ENCODE assay signal across 1 cellular context in the genomic region with DNA sequence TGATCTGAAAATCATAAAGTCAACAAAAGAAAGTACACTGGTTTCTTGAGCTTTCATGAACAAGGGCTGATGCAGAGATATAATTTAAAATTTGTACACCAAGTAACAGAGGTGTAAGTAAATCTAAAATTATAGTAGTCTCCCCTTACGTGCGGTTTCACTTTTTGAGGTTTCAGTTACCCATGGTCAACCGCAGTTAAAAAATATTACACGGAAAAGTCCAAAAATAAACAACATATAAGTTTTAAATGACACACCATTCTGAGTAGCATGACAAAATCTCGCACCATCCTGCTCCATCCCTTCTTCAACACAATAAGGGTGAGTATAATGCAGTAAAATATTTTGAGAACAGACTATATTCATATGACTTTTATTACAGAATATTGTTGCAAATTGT.
TF ChIP-seq lines count a peak whose summit lies in the region.

No MANE protein-coding gene starts in this region.

TF ChIP-seq in GM12878, 131 proteins besides CTCF, POLR2A, EP300 and RAD21 (continued from another document):
- TF ChIP-seq, protein P1, sequence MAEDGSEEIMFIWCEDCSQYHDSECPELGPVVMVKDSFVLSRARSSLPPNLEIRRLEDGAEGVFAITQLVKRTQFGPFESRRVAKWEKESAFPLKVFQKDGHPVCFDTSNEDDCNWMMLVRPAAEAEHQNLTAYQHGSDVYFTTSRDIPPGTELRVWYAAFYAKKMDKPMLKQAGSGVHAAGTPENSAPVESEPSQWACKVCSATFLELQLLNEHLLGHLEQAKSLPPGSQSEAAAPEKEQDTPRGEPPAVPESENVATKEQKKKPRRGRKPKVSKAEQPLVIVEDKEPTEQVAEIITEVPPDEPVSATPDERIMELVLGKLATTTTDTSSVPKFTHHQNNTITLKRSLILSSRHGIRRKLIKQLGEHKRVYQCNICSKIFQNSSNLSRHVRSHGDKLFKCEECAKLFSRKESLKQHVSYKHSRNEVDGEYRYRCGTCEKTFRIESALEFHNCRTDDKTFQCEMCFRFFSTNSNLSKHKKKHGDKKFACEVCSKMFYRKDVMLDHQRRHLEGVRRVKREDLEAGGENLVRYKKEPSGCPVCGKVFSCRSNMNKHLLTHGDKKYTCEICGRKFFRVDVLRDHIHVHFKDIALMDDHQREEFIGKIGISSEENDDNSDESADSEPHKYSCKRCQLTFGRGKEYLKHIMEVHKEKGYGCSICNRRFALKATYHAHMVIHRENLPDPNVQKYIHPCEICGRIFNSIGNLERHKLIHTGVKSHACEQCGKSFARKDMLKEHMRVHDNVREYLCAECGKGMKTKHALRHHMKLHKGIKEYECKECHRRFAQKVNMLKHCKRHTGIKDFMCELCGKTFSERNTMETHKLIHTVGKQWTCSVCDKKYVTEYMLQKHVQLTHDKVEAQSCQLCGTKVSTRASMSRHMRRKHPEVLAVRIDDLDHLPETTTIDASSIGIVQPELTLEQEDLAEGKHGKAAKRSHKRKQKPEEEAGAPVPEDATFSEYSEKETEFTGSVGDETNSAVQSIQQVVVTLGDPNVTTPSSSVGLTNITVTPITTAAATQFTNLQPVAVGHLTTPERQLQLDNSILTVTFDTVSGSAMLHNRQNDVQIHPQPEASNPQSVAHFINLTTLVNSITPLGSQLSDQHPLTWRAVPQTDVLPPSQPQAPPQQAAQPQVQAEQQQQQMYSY (CRISPR knock-in tag; IDR thresholded peaks at IDR 0.05) = no peak
- TF ChIP-seq, protein P2, sequence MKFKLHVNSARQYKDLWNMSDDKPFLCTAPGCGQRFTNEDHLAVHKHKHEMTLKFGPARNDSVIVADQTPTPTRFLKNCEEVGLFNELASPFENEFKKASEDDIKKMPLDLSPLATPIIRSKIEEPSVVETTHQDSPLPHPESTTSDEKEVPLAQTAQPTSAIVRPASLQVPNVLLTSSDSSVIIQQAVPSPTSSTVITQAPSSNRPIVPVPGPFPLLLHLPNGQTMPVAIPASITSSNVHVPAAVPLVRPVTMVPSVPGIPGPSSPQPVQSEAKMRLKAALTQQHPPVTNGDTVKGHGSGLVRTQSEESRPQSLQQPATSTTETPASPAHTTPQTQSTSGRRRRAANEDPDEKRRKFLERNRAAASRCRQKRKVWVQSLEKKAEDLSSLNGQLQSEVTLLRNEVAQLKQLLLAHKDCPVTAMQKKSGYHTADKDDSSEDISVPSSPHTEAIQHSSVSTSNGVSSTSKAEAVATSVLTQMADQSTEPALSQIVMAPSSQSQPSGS (IDR thresholded peaks at IDR 0.05; ENCODE audit: low read length) = peak; percentile 87
- TF ChIP-seq HCFC1 (IDR thresholded peaks at IDR 0.05; ENCODE audit: low read length) = no peak
- no peak for TF ChIP-seq WRNIP1 (IDR thresholded peaks at IDR 0.05; ENCODE audit: borderline replicate concordance, low read depth, low read length)
- no peak for TF ChIP-seq NBN (IDR thresholded peaks at IDR 0.05)
- TF ChIP-seq ZZZ3 (IDR thresholded peaks at IDR 0.05; ENCODE audit: control insufficient read depth, insufficient read length, low read depth) = no peak
- TF ChIP-seq RB1 (IDR thresholded peaks at IDR 0.05; ENCODE audit: borderline replicate concordance) = no peak
- TF ChIP-seq USF2 (IDR thresholded peaks at IDR 0.05; ENCODE audit: borderline replicate concordance, low read depth, low read length) = no peak
- TF ChIP-seq MTA2 (IDR thresholded peaks at IDR 0.05; ENCODE audit: low read depth) = no peak
- TF ChIP-seq MTA3 (IDR thresholded peaks at IDR 0.05; ENCODE audit: borderline replicate concordance, low read length) = peak; percentile 64; the same call in 1 of the 2 replicates
- TF ChIP-seq ETV6 (conservative IDR thresholded peaks at IDR 0.05 in 1 of 2, IDR thresholded peaks at IDR 0.05 in 1 of 2; ENCODE audit: borderline replicate concordance in 1 of 2, low read depth in 1 of 2) = no peak
- no peak for TF ChIP-seq SMC3 (IDR thresholded peaks at IDR 0.05; ENCODE audit: borderline replicate concordance, low read length)
- no peak for TF ChIP-seq YBX1 (IDR thresholded peaks at IDR 0.05)
- no peak for TF ChIP-seq GATAD2B (conservative IDR thresholded peaks at IDR 0.05; ENCODE audit: low read depth)
- TF ChIP-seq RCOR1 (conservative IDR thresholded peaks at IDR 0.05; ENCODE audit: low read depth, low read length) = no peak
- peak; percentile 88 for TF ChIP-seq FOXM1 (IDR thresholded peaks at IDR 0.05; ENCODE audit: low read depth, low read length)
- TF ChIP-seq, protein P3, sequence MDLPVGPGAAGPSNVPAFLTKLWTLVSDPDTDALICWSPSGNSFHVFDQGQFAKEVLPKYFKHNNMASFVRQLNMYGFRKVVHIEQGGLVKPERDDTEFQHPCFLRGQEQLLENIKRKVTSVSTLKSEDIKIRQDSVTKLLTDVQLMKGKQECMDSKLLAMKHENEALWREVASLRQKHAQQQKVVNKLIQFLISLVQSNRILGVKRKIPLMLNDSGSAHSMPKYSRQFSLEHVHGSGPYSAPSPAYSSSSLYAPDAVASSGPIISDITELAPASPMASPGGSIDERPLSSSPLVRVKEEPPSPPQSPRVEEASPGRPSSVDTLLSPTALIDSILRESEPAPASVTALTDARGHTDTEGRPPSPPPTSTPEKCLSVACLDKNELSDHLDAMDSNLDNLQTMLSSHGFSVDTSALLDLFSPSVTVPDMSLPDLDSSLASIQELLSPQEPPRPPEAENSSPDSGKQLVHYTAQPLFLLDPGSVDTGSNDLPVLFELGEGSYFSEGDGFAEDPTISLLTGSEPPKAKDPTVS (IDR thresholded peaks at IDR 0.05; ENCODE audit: low read depth, low read length) = no peak
- peak; percentile 51; the same call in 1 of the 2 replicates for TF ChIP-seq CREM (IDR thresholded peaks at IDR 0.05; ENCODE audit: low read depth)
- TF ChIP-seq, protein P4, sequence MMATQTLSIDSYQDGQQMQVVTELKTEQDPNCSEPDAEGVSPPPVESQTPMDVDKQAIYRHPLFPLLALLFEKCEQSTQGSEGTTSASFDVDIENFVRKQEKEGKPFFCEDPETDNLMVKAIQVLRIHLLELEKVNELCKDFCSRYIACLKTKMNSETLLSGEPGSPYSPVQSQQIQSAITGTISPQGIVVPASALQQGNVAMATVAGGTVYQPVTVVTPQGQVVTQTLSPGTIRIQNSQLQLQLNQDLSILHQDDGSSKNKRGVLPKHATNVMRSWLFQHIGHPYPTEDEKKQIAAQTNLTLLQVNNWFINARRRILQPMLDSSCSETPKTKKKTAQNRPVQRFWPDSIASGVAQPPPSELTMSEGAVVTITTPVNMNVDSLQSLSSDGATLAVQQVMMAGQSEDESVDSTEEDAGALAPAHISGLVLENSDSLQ (IDR thresholded peaks at IDR 0.05) = no peak
- TF ChIP-seq PBX3 (IDR thresholded peaks at IDR 0.05; ENCODE audit: insufficient replicate concordance, low read depth, low read length) = no peak
- no peak for TF ChIP-seq POLR2AphosphoS2 (IDR thresholded peaks at IDR 0.05; ENCODE audit: low read depth, low read length)
- TF ChIP-seq SIX5 (IDR thresholded peaks at IDR 0.05; ENCODE audit: low read depth, low read length, severe bottlenecking) = no peak
- TF ChIP-seq YY1 (IDR thresholded peaks at IDR 0.05; ENCODE audit: low read depth, low read length) = no peak
- TF ChIP-seq NR2C1 (IDR thresholded peaks at IDR 0.05) = no peak
- no peak for TF ChIP-seq ZNF207 (IDR thresholded peaks at IDR 0.05; ENCODE audit: borderline replicate concordance)
- TF ChIP-seq FOS (IDR thresholded peaks at IDR 0.05; ENCODE audit: borderline replicate concordance, extremely low read depth, insufficient read length) = no peak
- peak; percentile 88 for TF ChIP-seq CBFB (IDR thresholded peaks at IDR 0.05; ENCODE audit: low read depth)
- no peak for TF ChIP-seq EGR1 (IDR thresholded peaks at IDR 0.05; ENCODE audit: borderline replicate concordance in 1 of 2, low read depth in 2 of 2, low read length in 2 of 2)
- no peak for TF ChIP-seq JUND (IDR thresholded peaks at IDR 0.05; ENCODE audit: low read depth, low read length)
TF ChIP-seq in GM12878: peak in this region for 10.
